ENCODE assay signal across 17 cellular contexts in the genomic region with DNA sequence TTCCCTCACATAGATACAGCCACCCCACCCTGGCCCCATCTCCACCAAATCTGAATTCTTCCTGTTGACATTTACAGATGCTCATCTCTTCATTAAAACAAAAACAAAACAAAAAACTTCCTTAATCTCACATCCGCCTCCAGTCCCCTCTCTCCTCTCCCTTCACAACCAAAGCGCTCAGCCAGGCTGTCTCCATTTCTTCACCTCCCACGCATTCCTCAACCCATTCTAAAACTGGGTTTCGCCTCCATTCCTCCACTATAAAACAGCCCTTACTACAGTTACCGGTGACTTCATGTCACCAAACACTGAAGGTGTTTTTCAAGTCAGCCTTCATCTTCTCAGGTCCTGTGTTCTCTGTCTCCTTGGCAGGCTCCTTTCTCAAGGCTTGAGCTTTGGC. TPM values are rescaled to one million over a fixed set of nuclear protein-coding genes. Genes with fewer than 3 reads are reported as not detected.
A peak's percentile ranks its signal among the peaks of the same experiment; 100 is the strongest.
DNase-seq lines count a peak whose midpoint lies in the region; TF ChIP-seq lines count a peak whose summit lies in the region.
"Had no signal": no experiment of that assay in that cellular context is flagged by ENCODE, and none has a peak within 500 bp of the region (broad histone marks: within the 10 kb centered on the region; RNA-seq: fewer than 3 reads in every experiment).

No MANE protein-coding gene starts in this region.

- H3K27me3 Mint-ChIP-seq in MCF 10A (ENCODE audit: insufficient read depth, unreplicated experiment), result no peaks in the 10 kb centered on the region
- H3K27me3 Mint-ChIP-seq in nephron progenitor cell (ENCODE audit: low read depth, poor library complexity), result no peaks in the 10 kb centered on the region
- peaks cover 3% of the 10 kb centered on the region for H3K27me3 Mint-ChIP-seq in activated naive CD4-positive, alpha-beta T cell treated with anti-CD3 and anti-CD28 coated beads for 36 hours (ENCODE audit: low read depth)
- H3K27me3 Mint-ChIP-seq: T-cell had no signal

- no peaks in the 10 kb centered on the region for H3K36me3 ChIP-seq in breast epithelium
- peaks cover 0 to 8% (median 0%) of the 10 kb centered on the region in 3 donors for H3K36me3 ChIP-seq in tibial artery
- H3K36me3 ChIP-seq: Peyer's patch had no signal

- POLR2A ChIA-PET in MCF 10A (lab: Yijun Ruan, JAX), result no interaction called here

- H3K36me3 Mint-ChIP-seq in MCF 10A (ENCODE audit: insufficient read depth, unreplicated experiment) (peaks cover 9% of the 10 kb centered on the region), nephron progenitor cell (ENCODE audit: low read depth) (peaks cover 8% of the 10 kb centered on the region)
- H3K36me3 Mint-ChIP-seq in activated naive CD4-positive, alpha-beta T cell treated with anti-CD3 and anti-CD28 coated beads for 36 hours (ENCODE audit: low read depth), result no peaks in the 10 kb centered on the region
- H3K36me3 Mint-ChIP-seq: naive thymus-derived CD4-positive, alpha-beta T cell; T-cell had no signal

- H3K4me3 Mint-ChIP-seq in MCF 10A (ENCODE audit: unreplicated experiment) (no peak overlapping the region), nephron progenitor cell (peak overlapping the region; percentile 66)
- H3K4me3 Mint-ChIP-seq in activated naive CD4-positive, alpha-beta T cell treated with anti-CD3 and anti-CD28 coated beads for 36 hours, result no peak overlapping the region
- H3K4me3 Mint-ChIP-seq: naive thymus-derived CD4-positive, alpha-beta T cell; T-cell had no signal

- H3K27me3 ChIP-seq in breast epithelium, result no peaks in the 10 kb centered on the region
- H3K27me3 ChIP-seq in tibial artery, result no peaks in the 10 kb centered on the region
- H3K27me3 ChIP-seq: Peyer's patch had no signal

- H3K4me1 ChIP-seq in breast epithelium, result peaks cover 0 to 8% of the 10 kb centered on the region in 2 donors
- H3K4me1 ChIP-seq in tibial artery, result peaks cover 0 to 16% (median 10%) of the 10 kb centered on the region in 4 donors

- H3K4me3 ChIP-seq in breast epithelium (peak overlapping the region in 2 of 3 donors; percentile 26 to 54), coronary artery (peak overlapping the region; percentile 63), tibial artery (peak overlapping the region; percentile 10 to 27)
- H3K4me3 ChIP-seq: A549 had no signal

- no TSS peak for BruUV-seq in MCF 10A (replicated peaks; lab: Mats Ljungman, UMichigan)

- no peaks in the 10 kb centered on the region for H3K9me3 Mint-ChIP-seq in MCF 10A (ENCODE audit: unreplicated experiment)
- no peaks in the 10 kb centered on the region for H3K9me3 Mint-ChIP-seq in nephron progenitor cell
- no peaks in the 10 kb centered on the region for H3K9me3 Mint-ChIP-seq in activated naive CD4-positive, alpha-beta T cell treated with anti-CD3 and anti-CD28 coated beads for 36 hours
- H3K9me3 Mint-ChIP-seq: endodermal cell, T-cell had no signal

- TF ChIP-seq POLR2A in breast epithelium (IDR thresholded peaks at IDR 0.05), result no peak

- H3K27ac Mint-ChIP-seq in MCF 10A (ENCODE audit: low read depth, unreplicated experiment), result no peak overlapping the region
- H3K27ac Mint-ChIP-seq in nephron progenitor cell, result peak overlapping the region; percentile 98
- no peak overlapping the region for H3K27ac Mint-ChIP-seq in activated naive CD4-positive, alpha-beta T cell treated with anti-CD3 and anti-CD28 coated beads for 36 hours
- H3K27ac Mint-ChIP-seq: T-cell had no signal

- H3K27ac ChIP-seq in breast epithelium (peak overlapping the region in 1 of 2 donors; percentile 34), coronary artery (no peak overlapping the region), tibial artery (peak overlapping the region in 1 of 2 donors; percentile 13)
- H3K27ac ChIP-seq: A549 had no signal

- CTCF ChIA-PET in MCF 10A (lab: Yijun Ruan, JAX), result no interaction called here
- CTCF ChIA-PET in activated naive CD4-positive, alpha-beta T cell treated with anti-CD3 and anti-CD28 coated beads for 36 hours (lab: Charles Lee), result no interaction called here

- intact Hi-C loops in breast epithelium (cut with DNase I; ENCODE audit: low total_unique reads), result no loop called here
- intact Hi-C loops in MCF 10A (cut with micrococcal nuclease), result no loop called here
- intact Hi-C loops in tibial artery (cut with DNase I; ENCODE audit: low total_unique reads), result no loop called here
- intact Hi-C loops in activated naive CD4-positive, alpha-beta T cell treated with anti-CD3 and anti-CD28 coated beads for 36 hours (cut with micrococcal nuclease), result no loop called here

- peaks cover 6% of the 10 kb centered on the region for H3K4me1 Mint-ChIP-seq in MCF 10A (ENCODE audit: insufficient read depth, unreplicated experiment)
- peaks cover 70% of the 10 kb centered on the region for H3K4me1 Mint-ChIP-seq in nephron progenitor cell
- H3K4me1 Mint-ChIP-seq in activated naive CD4-positive, alpha-beta T cell treated with anti-CD3 and anti-CD28 coated beads for 36 hours (ENCODE audit: low read depth), result no peaks in the 10 kb centered on the region

- H3K9me3 ChIP-seq in breast epithelium (no peaks in the 10 kb centered on the region), tibial artery (no peaks in the 10 kb centered on the region)
- H3K9me3 ChIP-seq: A549, Peyer's patch had no signal

- no peak for DNase-seq in breast epithelium (ENCODE audit: low spot score in 2 of 2)
- no peak for DNase-seq in MCF 10A (ENCODE audit: unreplicated experiment)
- no peak for DNase-seq in coronary artery (ENCODE audit: low spot score)
- peak; percentile 11 for DNase-seq in nephron progenitor cell
- DNase-seq in tibial artery, result no peak
- no peak for DNase-seq in NCI-H345 treated with DMSO at 0.1 percent for 48 hours (lab: John Stamatoyannopoulos, UW; ENCODE audit: unreplicated experiment)
- no peak for DNase-seq in NCI-H1930 (lab: John Stamatoyannopoulos, UW)
- no peak for DNase-seq in activated naive CD4-positive, alpha-beta T cell treated with anti-CD3 and anti-CD28 coated beads for 36 hours
- DNase-seq: activated CD4-positive, alpha-beta T cell treated with anti-CD3 and anti-CD28 coated beads for 1 hour; COR-L47; naive thymus-derived CD4-positive, alpha-beta T cell; NCI-H1436; NCI-H524 treated with DMSO at 0.1 percent for 48 hours; T-cell had no signal

- TF ChIP-seq CTCF in breast epithelium (IDR thresholded peaks at IDR 0.05) (no peak), MCF 10A (IDR thresholded peaks at IDR 0.05; ENCODE audit: unreplicated experiment) (no peak), coronary artery (IDR thresholded peaks at IDR 0.05) (no peak), nephron progenitor cell (IDR thresholded peaks at IDR 0.05) (no peak), tibial artery (IDR thresholded peaks at IDR 0.05) (no peak)

RNA-seq across cellular contexts. Expression of gene BACE1-AS, which starts 9.6 kb away (rescaled TPM):
- total RNA-seq in breast epithelium (1 to 10 TPM; 5.9 to 8.9 (median 6.6) TPM), MCF 10A (2022) (6.9 and 8.8 TPM in 2 replicates)
- total RNA-seq in activated naive CD4-positive, alpha-beta T cell treated with anti-CD3 and anti-CD28 coated beads for 36 hours, result 1 to 10 TPM; 2.8 to 3.0 TPM

RNA-seq across cellular contexts. Expression of gene BACE1, which starts 15.3 kb away (rescaled TPM):
- total RNA-seq in breast epithelium (10 to 100 TPM; 17.4 to 26.9 (median 17.9) TPM), MCF 10A (2022) (15.8 and 18.1 TPM in 2 replicates)
- under 1 TPM; 0.62 TPM for total RNA-seq in activated naive CD4-positive, alpha-beta T cell treated with anti-CD3 and anti-CD28 coated beads for 36 hours

RNA-seq across cellular contexts. Expression of gene CEP164, which starts 26.9 kb away (rescaled TPM):
- total RNA-seq in breast epithelium (10 to 100 TPM; 14.9 to 32.6 (median 20.3) TPM), MCF 10A (2022) (47.4 and 49.9 TPM in 2 replicates)
- total RNA-seq in activated naive CD4-positive, alpha-beta T cell treated with anti-CD3 and anti-CD28 coated beads for 36 hours, result 10 to 100 TPM; 23.9 to 24.6 TPM

Comparison
In these comparisons a context has a peak if more than half of its experiments do, and no peak if none do; other contexts are left out.
1. RNA of gene BACE1, which starts 15.3 kb away (total RNA-seq): 17.4 to 26.9 TPM in breast epithelium and 15.8 to 18.1 TPM in MCF 10A; 0.62 TPM in activated naive CD4-positive, alpha-beta T cell treated with anti-CD3 and anti-CD28 coated beads for 36 hours; every median in the first group is over 10 times any median in the second.
2. Peak in every context shown above with its lines, with median percentiles within 50 percentile points of each other: H3K4me3 ChIP-seq.